ENCODE assay signal across 9 cellular contexts in the genomic region with DNA sequence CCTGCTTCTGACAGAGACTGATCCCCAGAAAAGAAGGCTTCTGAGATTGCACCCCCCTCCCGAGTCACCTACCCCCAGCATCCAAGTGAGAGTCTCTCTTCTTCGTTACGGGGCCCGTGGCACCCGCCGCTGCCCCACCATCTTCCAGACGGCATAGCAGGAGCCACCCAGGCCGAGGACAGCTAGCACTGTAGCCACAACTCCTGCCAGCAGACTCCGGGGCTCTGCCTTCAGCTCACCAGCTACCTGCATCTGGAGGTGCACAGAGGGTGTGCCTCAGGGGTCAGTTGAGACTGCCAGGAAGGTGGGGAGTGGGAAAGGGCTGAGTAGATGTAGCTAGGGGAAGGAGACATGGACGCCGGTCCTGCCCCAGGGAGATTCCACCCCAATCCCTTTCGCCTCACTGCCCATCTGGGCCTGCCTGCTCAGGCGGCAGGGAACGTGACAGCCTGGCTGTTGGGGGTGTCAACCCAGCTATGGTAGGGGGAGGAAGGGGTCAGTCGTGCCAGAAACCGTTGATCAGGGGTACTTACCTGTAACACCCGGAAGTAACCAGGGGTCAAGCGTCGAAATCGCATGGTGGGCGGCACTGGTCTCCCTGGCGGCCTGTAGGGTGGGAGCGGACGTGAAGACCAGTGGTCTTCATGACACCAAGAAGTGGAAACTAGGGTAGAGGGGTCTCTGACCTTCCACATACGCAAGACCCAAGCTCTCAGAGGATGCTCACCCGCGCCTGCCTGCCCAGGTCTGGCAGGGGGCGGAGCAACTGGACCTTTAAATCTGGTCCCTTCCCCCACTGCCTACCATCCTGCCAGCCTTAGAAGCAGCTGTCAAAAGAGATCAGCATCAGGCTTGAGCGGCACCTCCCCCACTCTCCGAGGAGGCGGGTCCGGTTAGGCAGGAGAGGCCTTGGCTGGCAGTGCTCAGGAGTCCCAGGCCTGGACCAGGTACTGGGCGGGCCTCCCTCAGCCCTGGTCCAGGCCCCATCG. TPM values are rescaled to one million over a fixed set of nuclear protein-coding genes. Genes with fewer than 3 reads are reported as not detected.
DNase-seq lines count a peak whose midpoint lies in the region; ATAC-seq lines count a peak whose summit lies in the region.
"Had no signal": no experiment of that assay in that cellular context is flagged by ENCODE, and none has a peak within 500 bp of the region (broad histone marks: within the 10 kb centered on the region; RNA-seq: fewer than 3 reads in every experiment).

TSS of gene ZNF593OS (minus strand) at position 749 of the 989 bp plus-strand sequence. CDS start at position 578, 171 bp downstream.

- H3K4me3 Mint-ChIP-seq in activated naive CD4-positive, alpha-beta T cell treated with anti-CD3 and anti-CD28 coated beads for 36 hours, result peak within 1 kb of the TSS; percentile 78
- H3K4me3 Mint-ChIP-seq in activated CD4-positive, alpha-beta memory T cell treated with anti-CD3 and anti-CD28 coated beads for 36 hours, result peak within 1 kb of the TSS; percentile 83

- H3K27ac ChIP-seq in stomach smooth muscle (ENCODE audit: low read length), result no peak within 1 kb of the TSS

- intact Hi-C loops in activated naive CD4-positive, alpha-beta T cell treated with anti-CD3 and anti-CD28 coated beads for 36 hours (cut with micrococcal nuclease), result no loop called here
- intact Hi-C loops in activated CD4-positive, alpha-beta memory T cell treated with anti-CD3 and anti-CD28 coated beads for 36 hours (cut with micrococcal nuclease), result no loop called here
- intact Hi-C loops in sciatic nerve (cut with DNase I), result no loop called here

- CTCF ChIA-PET in activated naive CD4-positive, alpha-beta T cell treated with anti-CD3 and anti-CD28 coated beads for 36 hours (lab: Charles Lee), result interaction anchor here (0.6 to 1.8 kb wide), 7 partner anchors 8 to 301 kb away, joined by 3 to 5 read pairs (median 4); partner anchors contain the start of gene CEP85
- CTCF ChIA-PET in activated CD4-positive, alpha-beta memory T cell treated with anti-CD3 and anti-CD28 coated beads for 36 hours (lab: Charles Lee), result interaction anchor here (1.0 to 1.6 kb wide), 5 partner anchors 26 to 192 kb away, joined by 3 to 9 read pairs (median 3); partner anchors contain the start of gene CEP85

- H3K27me3 Mint-ChIP-seq in activated naive CD4-positive, alpha-beta T cell treated with anti-CD3 and anti-CD28 coated beads for 36 hours (ENCODE audit: low read depth), result no peaks in the 10 kb centered on the region
- H3K27me3 Mint-ChIP-seq in activated CD4-positive, alpha-beta memory T cell treated with anti-CD3 and anti-CD28 coated beads for 36 hours, result no peaks in the 10 kb centered on the region

- H3K9me3 ChIP-seq in iPS-15b (ENCODE audit: control insufficient read depth, insufficient read depth, low read length) (no peaks in the 10 kb centered on the region), stomach smooth muscle (ENCODE audit: control insufficient read depth in 2 of 2, low read length in 2 of 2) (no peaks in the 10 kb centered on the region)

- no peak for DNase-seq in activated naive CD4-positive, alpha-beta T cell treated with anti-CD3 and anti-CD28 coated beads for 36 hours
- DNase-seq in activated naive CD4-positive, alpha-beta T cell (lab: John Stamatoyannopoulos, UW), result no peak
- DNase-seq in activated CD4-positive, alpha-beta memory T cell treated with anti-CD3 and anti-CD28 coated beads for 36 hours, result no peak
- DNase-seq in sciatic nerve (ENCODE audit: low spot score), result no peak

- no peaks in the 10 kb centered on the region for H3K9me3 Mint-ChIP-seq in activated naive CD4-positive, alpha-beta T cell treated with anti-CD3 and anti-CD28 coated beads for 36 hours
- H3K9me3 Mint-ChIP-seq in activated CD4-positive, alpha-beta memory T cell treated with anti-CD3 and anti-CD28 coated beads for 36 hours, result no peaks in the 10 kb centered on the region

- H3K27me3 ChIP-seq in iPS-15b (ENCODE audit: control insufficient read depth, insufficient read depth, low read length) (peaks cover 21% of the 10 kb centered on the region), stomach smooth muscle (ENCODE audit: control insufficient read depth in 1 of 2, insufficient read depth in 2 of 2, low read length in 2 of 2) (no peaks in the 10 kb centered on the region)

- H3K4me1 ChIP-seq in iPS-15b (ENCODE audit: control insufficient read depth, insufficient read depth, low read length) (peaks cover 8% of the 10 kb centered on the region), stomach smooth muscle (ENCODE audit: control insufficient read depth, insufficient read depth, low read length) (peaks cover 18% of the 10 kb centered on the region)

- H3K36me3 Mint-ChIP-seq in activated naive CD4-positive, alpha-beta T cell treated with anti-CD3 and anti-CD28 coated beads for 36 hours (ENCODE audit: low read depth), result peaks cover 5% of the 10 kb centered on the region
- H3K36me3 Mint-ChIP-seq in activated CD4-positive, alpha-beta memory T cell treated with anti-CD3 and anti-CD28 coated beads for 36 hours, result peaks cover 5% of the 10 kb centered on the region

- H3K9ac ChIP-seq in iPS-15b (ENCODE audit: low read depth, low read length) (no peak within 1 kb of the TSS), stomach smooth muscle (ENCODE audit: low read length in 2 of 2) (peak within 1 kb of the TSS; percentile 89 to 95)

- H3K36me3 ChIP-seq in iPS-15b (ENCODE audit: control insufficient read depth, insufficient read depth, low read length) (no peaks in the 10 kb centered on the region), stomach smooth muscle (ENCODE audit: control insufficient read depth in 2 of 2, insufficient read depth in 2 of 2, low read length in 2 of 2) (peaks cover 0 to 2% of the 10 kb centered on the region in 2 donors)

- H3K4me3 ChIP-seq in iPS-15b (ENCODE audit: low read depth, low read length) (peak within 1 kb of the TSS; percentile 75), stomach smooth muscle (ENCODE audit: low read length in 2 of 2) (peak within 1 kb of the TSS; percentile 88 to 94)

- H3K27ac Mint-ChIP-seq in activated naive CD4-positive, alpha-beta T cell treated with anti-CD3 and anti-CD28 coated beads for 36 hours, result no peak within 1 kb of the TSS
- no peak within 1 kb of the TSS for H3K27ac Mint-ChIP-seq in activated CD4-positive, alpha-beta memory T cell treated with anti-CD3 and anti-CD28 coated beads for 36 hours

- peaks cover 8% of the 10 kb centered on the region for H3K4me1 Mint-ChIP-seq in activated naive CD4-positive, alpha-beta T cell treated with anti-CD3 and anti-CD28 coated beads for 36 hours (ENCODE audit: low read depth)
- H3K4me1 Mint-ChIP-seq in activated CD4-positive, alpha-beta memory T cell treated with anti-CD3 and anti-CD28 coated beads for 36 hours (ENCODE audit: low read depth), result peaks cover 15% of the 10 kb centered on the region

- POLR2A ChIA-PET in activated CD4-positive, alpha-beta memory T cell treated with anti-CD3 and anti-CD28 coated beads for 36 hours (lab: Charles Lee), result interaction anchor here (1.0 to 1.2 kb wide), 2 partner anchors 62 to 64 kb away, joined by 3 to 4 read pairs; partner anchors contain the start of gene CEP85

- ATAC-seq in GM21526 (IDR thresholded peaks at IDR 0.05; ENCODE audit: low FRiP score, unreplicated experiment) (no peak), sciatic nerve (no peak), HG03108 (IDR thresholded peaks at IDR 0.05; ENCODE audit: unreplicated experiment) (no peak)

RNA-seq across cellular contexts. Expression of gene ZNF593OS, which starts in this region (rescaled TPM):
- total RNA-seq in activated naive CD4-positive, alpha-beta T cell treated with anti-CD3 and anti-CD28 coated beads for 36 hours, result not detected
- not detected for total RNA-seq in activated CD4-positive, alpha-beta memory T cell treated with anti-CD3 and anti-CD28 coated beads for 36 hours
- total RNA-seq in sciatic nerve, result not detected
- total RNA-seq: glomerular endothelial cell had no signal
